30 cellular contexts compared by ENCODE assay signal in the genomic region with DNA sequence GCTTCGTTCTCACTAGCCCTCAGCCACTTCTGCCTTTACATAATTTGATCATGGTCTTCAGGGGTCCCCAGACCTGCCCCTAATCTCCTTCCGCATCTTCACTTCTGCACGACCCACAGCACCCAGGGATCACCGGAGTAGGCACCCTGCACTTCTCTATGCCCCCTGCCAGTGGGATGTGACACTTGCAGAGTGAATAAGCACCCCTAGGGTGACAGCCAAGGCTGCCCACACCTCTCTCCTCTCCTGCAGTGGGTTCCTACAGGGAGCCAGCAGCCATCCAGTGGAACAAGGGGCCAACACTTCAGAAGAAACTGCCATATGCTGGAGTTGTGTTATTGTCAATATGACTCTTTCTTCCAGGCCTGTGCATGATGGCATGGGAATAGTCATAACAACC.
"Had no signal": no experiment of that assay in that cellular context is flagged by ENCODE, and none has a peak within 500 bp of the region (broad histone marks: within the 10 kb centered on the region; RNA-seq: fewer than 3 reads in every experiment).

No MANE protein-coding gene starts in this region.

- H3K4me3 ChIP-seq: ascending aorta, coronary artery, dorsolateral prefrontal cortex had no signal

- H3K27me3 Mint-ChIP-seq: activated CD8-positive, alpha-beta T cell treated with anti-CD3 and anti-CD28 coated beads for 36 hours; activated T-helper 17 cell treated with anti-CD3 and anti-CD28 coated beads, Interleukin-2, amount 50 U/mL, for 72 hours had no signal

- ATAC-seq: activated CD4-positive, CD25-positive, alpha-beta regulatory T cell treated with anti-CD3 and anti-CD28 coated beads, Interleukin-2, amount 50 U/mL, for 24 hours; activated CD8-positive, alpha-beta T cell treated with anti-CD3 and anti-CD28 coated beads for 36 hours; activated naive CD4-positive, alpha-beta T cell treated with anti-CD3 and anti-CD28 coated beads, Interleukin-2, amount 50 U/mL, for 72 hours; activated T-cell treated with anti-CD3 and anti-CD28 coated beads, Interleukin-2, amount 50 U/mL, for 4 hours; activated T-helper 17 cell treated with anti-CD3 and anti-CD28 coated beads, Interleukin-2, amount 50 U/mL, for 72 hours; esophagus mucosa; T-helper 17 cell had no signal

- H3K27me3 ChIP-seq: ascending aorta, brain microvascular endothelial cell, dorsolateral prefrontal cortex had no signal

- H3K4me1 Mint-ChIP-seq: activated B cell treated with CpG ODN at 0.5 μM for 24 hours; activated naive CD4-positive, alpha-beta T cell treated with anti-CD3 and anti-CD28 coated beads, Interleukin-2, amount 10 ng/mL, durations not matched to agents 7 days and 5 days; activated naive CD8-positive, alpha-beta T cell treated with anti-CD3 and anti-CD28 coated beads, Interleukin-2, amount 10 ng/mL, durations not matched to agents 7 days and 5 days; activated T-helper 17 cell treated with anti-CD3 and anti-CD28 coated beads, Interleukin-2, amount 50 U/mL, for 72 hours; T-helper 17 cell had no signal

- H3K4me3 Mint-ChIP-seq: activated B cell treated with CpG ODN at 0.5 μM for 24 hours; activated CD8-positive, alpha-beta T cell treated with anti-CD3 and anti-CD28 coated beads for 36 hours; activated naive CD4-positive, alpha-beta T cell treated with anti-CD3 and anti-CD28 coated beads, Interleukin-2, amount 10 ng/mL, durations not matched to agents 7 days and 5 days; activated naive CD8-positive, alpha-beta T cell treated with anti-CD3 and anti-CD28 coated beads, Interleukin-2, amount 10 ng/mL, durations not matched to agents 7 days and 5 days; activated T-cell treated with anti-CD3 and anti-CD28 coated beads, Interleukin-2, amount 50 U/mL, for 4 hours; activated T-helper 17 cell treated with anti-CD3 and anti-CD28 coated beads, Interleukin-2, amount 50 U/mL, for 72 hours; dendritic cell treated with granulocyte-macrophage colony-stimulating factor and Interleukin-4, amounts not matched to agents 40 ng/mL and 50 ng/mL, for 4 days; endodermal cell; T-helper 17 cell; T-helper 2 cell treated with Interferon-gamma antibody and Interleukin-4, amounts not matched to agents 5 μg/mL and 100 μg/mL, for 36 hours had no signal

- H3K36me3 ChIP-seq: ascending aorta, brain microvascular endothelial cell, WERI-Rb-1 had no signal

- H3K27ac Mint-ChIP-seq: activated B cell treated with CpG ODN at 0.5 μM for 24 hours; activated CD8-positive, alpha-beta T cell treated with anti-CD3 and anti-CD28 coated beads for 36 hours; activated naive CD4-positive, alpha-beta T cell treated with anti-CD3 and anti-CD28 coated beads, Interleukin-2, amount 10 ng/mL, durations not matched to agents 7 days and 5 days; activated naive CD4-positive, alpha-beta T cell treated with anti-CD3 and anti-CD28 coated beads, Interleukin-2, amount 50 U/mL, for 72 hours; activated naive CD8-positive, alpha-beta T cell treated with anti-CD3 and anti-CD28 coated beads, Interleukin-2, amount 10 ng/mL, durations not matched to agents 7 days and 5 days; activated T-helper 17 cell treated with anti-CD3 and anti-CD28 coated beads, Interleukin-2, amount 50 U/mL, for 72 hours; dendritic cell treated with granulocyte-macrophage colony-stimulating factor and Interleukin-4, amounts not matched to agents 40 ng/mL and 50 ng/mL, for 4 days; endodermal cell; T-helper 17 cell; T-helper 2 cell treated with Interferon-gamma antibody and Interleukin-4, amounts not matched to agents 5 μg/mL and 100 μg/mL, for 36 hours had no signal

- H3K9me3 ChIP-seq: ascending aorta had no signal

- H3K36me3 Mint-ChIP-seq: activated naive CD4-positive, alpha-beta T cell treated with anti-CD3 and anti-CD28 coated beads, Interleukin-2, amount 10 ng/mL, durations not matched to agents 7 days and 5 days; activated naive CD4-positive, alpha-beta T cell treated with anti-CD3 and anti-CD28 coated beads, Interleukin-2, amount 50 U/mL, for 72 hours; activated naive CD8-positive, alpha-beta T cell treated with anti-CD3 and anti-CD28 coated beads, Interleukin-2, amount 10 ng/mL, durations not matched to agents 7 days and 5 days had no signal

- H3K27ac ChIP-seq: ascending aorta, brain microvascular endothelial cell, coronary artery, WERI-Rb-1 had no signal

- H3K9me3 Mint-ChIP-seq: activated B cell treated with CpG ODN at 0.5 μM for 24 hours; activated CD8-positive, alpha-beta T cell treated with anti-CD3 and anti-CD28 coated beads for 36 hours; activated naive CD4-positive, alpha-beta T cell treated with anti-CD3 and anti-CD28 coated beads, Interleukin-2, amount 10 ng/mL, durations not matched to agents 7 days and 5 days; activated naive CD4-positive, alpha-beta T cell treated with anti-CD3 and anti-CD28 coated beads, Interleukin-2, amount 50 U/mL, for 72 hours; activated naive CD8-positive, alpha-beta T cell treated with anti-CD3 and anti-CD28 coated beads, Interleukin-2, amount 10 ng/mL, durations not matched to agents 7 days and 5 days; activated T-cell treated with anti-CD3 and anti-CD28 coated beads, Interleukin-2, amount 50 U/mL, for 4 hours; activated T-helper 17 cell treated with anti-CD3 and anti-CD28 coated beads, Interleukin-2, amount 50 U/mL, for 72 hours; dendritic cell treated with granulocyte-macrophage colony-stimulating factor and Interleukin-4, amounts not matched to agents 40 ng/mL and 50 ng/mL, for 4 days; endodermal cell; T-helper 2 cell treated with Interferon-gamma antibody and Interleukin-4, amounts not matched to agents 5 μg/mL and 100 μg/mL, for 36 hours had no signal

- DNase-seq: activated B cell treated with CpG ODN at 0.5 μM for 24 hours; activated CD4-positive, alpha-beta T cell treated with anti-CD3 and anti-CD28 coated beads for 48 hours; activated CD4-positive, alpha-beta T cell treated with anti-CD3 and anti-CD28 coated beads, Interleukin-2, amount 50 U/mL, for 1 hour; activated CD4-positive, alpha-beta T cell treated with anti-CD3 and anti-CD28 coated beads, Interleukin-2, amount 50 U/mL, for 48 hours; activated CD8-positive, alpha-beta memory T cell treated with anti-CD3 and anti-CD28 coated beads for 24 hours; activated CD8-positive, alpha-beta T cell treated with anti-CD3 and anti-CD28 coated beads for 36 hours; activated gamma-delta T cell; activated naive CD4-positive, alpha-beta T cell; activated naive CD4-positive, alpha-beta T cell treated with anti-CD3 and anti-CD28 coated beads, Interleukin-2, amount 10 ng/mL, durations not matched to agents 7 days and 5 days; activated naive CD8-positive, alpha-beta T cell treated with anti-CD3 and anti-CD28 coated beads, Interleukin-2, amount 10 ng/mL, durations not matched to agents 7 days and 5 days; activated T-cell treated with anti-CD3 and anti-CD28 coated beads, Interleukin-2, amount 50 U/mL, for 4 hours; brain microvascular endothelial cell; central memory CD4-positive, alpha-beta T cell; cerebellar nuclear complex; dorsolateral prefrontal cortex; effector memory CD4-positive, alpha-beta T cell; endodermal cell; foreskin fibroblast; T-helper 1 cell; T-helper 17 cell; T1000; WERI-Rb-1 had no signal

- H3K4me1 ChIP-seq: ascending aorta had no signal
